ENCODE assay signal across 22 cellular contexts in genomic region chr3:17634964-17635363, GRCh38.
"Had no signal": no experiment of that assay in that cellular context is flagged by ENCODE, and none has a peak within 500 bp of the region (broad histone marks: within the 10 kb centered on the region; RNA-seq: fewer than 3 reads in every experiment).

No MANE protein-coding gene starts in this region.

- ATAC-seq: effector memory CD8-positive, alpha-beta T cell; left lung; natural killer cell; T-helper 17 cell had no signal

- DNase-seq: activated CD4-positive, alpha-beta memory T cell treated with anti-CD3 and anti-CD28 coated beads for 36 hours; activated CD4-positive, alpha-beta T cell treated with anti-CD3 and anti-CD28 coated beads for 48 hours; activated CD4-positive, CD25-positive, alpha-beta regulatory T cell; activated naive CD4-positive, alpha-beta T cell treated with Interleukin-2 at 50 U/mL for 16 hours; activated T-cell treated with anti-CD3 and anti-CD28 coated beads, Interleukin-2, amount 50 U/mL, for 48 hours; dorsolateral prefrontal cortex; effector memory CD8-positive, alpha-beta T cell; hippocampal formation; kidney glomerular epithelial cell; left lung; midbrain; natural killer cell; retina; sigmoid colon; stimulated activated CD4-positive, alpha-beta T cell treated with anti-CD3 and anti-CD28 coated beads, Interleukin-4, amount 100 ng/mL, for 1 hour; stimulated activated naive CD4-positive, alpha-beta T cell; T-helper 17 cell had no signal

- H3K4me1 ChIP-seq: breast epithelium had no signal

- H3K4me3 ChIP-seq: breast epithelium, dorsolateral prefrontal cortex, esophagus muscularis mucosa, left lung, sigmoid colon, thyroid gland had no signal

- H3K27ac ChIP-seq: breast epithelium, dorsolateral prefrontal cortex, esophagus muscularis mucosa, left lung, sigmoid colon, thyroid gland had no signal

- H3K27me3 ChIP-seq: breast epithelium, dorsolateral prefrontal cortex, esophagus muscularis mucosa, left lung, sigmoid colon, thyroid gland had no signal

- H3K36me3 ChIP-seq: breast epithelium, esophagus muscularis mucosa, left lung, sigmoid colon, thyroid gland had no signal

- H3K9me3 ChIP-seq: breast epithelium, esophagus muscularis mucosa, left lung, sigmoid colon, thyroid gland had no signal

- FAIRE-seq: colon, frontal cortex had no signal
